ENCODE assay signal across 21 cellular contexts in genomic region chr5:34591723-34592122, GRCh38.
DNase-seq lines count a peak whose midpoint lies in the region; ATAC-seq and TF ChIP-seq lines count a peak whose summit lies in the region.
"Had no signal": no experiment of that assay in that cellular context is flagged by ENCODE, and none has a peak within 500 bp of the region (broad histone marks: within the 10 kb centered on the region; RNA-seq: fewer than 3 reads in every experiment).

No MANE protein-coding gene starts in this region.

- no peaks in the 10 kb centered on the region for H4K20me1 ChIP-seq in osteoblast (ENCODE audit: insufficient read depth, low read length)

- H2AFZ ChIP-seq in osteoblast (ENCODE audit: low read length): peak overlapping the region; percentile 35
- H2AFZ ChIP-seq: GM23248 had no signal

- H3K9me3 ChIP-seq in osteoblast (ENCODE audit: low read depth, low read length): no peaks in the 10 kb centered on the region
- H3K9me3 ChIP-seq: Caco-2 had no signal

- H3K4me3 ChIP-seq in choroid plexus epithelial cell (ENCODE audit: low read depth, low read length): no peak overlapping the region
- H3K4me3 ChIP-seq in osteoblast (ENCODE audit: insufficient read depth, low read length): no peak overlapping the region
- H3K4me3 ChIP-seq: GM23248 had no signal

- no peak for TF ChIP-seq CTCF in choroid plexus epithelial cell (conservative IDR thresholded peaks at IDR 0.05; ENCODE audit: low read depth, low read length)
- TF ChIP-seq CTCF in osteoblast (IDR thresholded peaks at IDR 0.05; ENCODE audit: extremely low read depth, low read depth, low read length): no peak

- no peak overlapping the region for H3K27ac ChIP-seq in osteoblast (ENCODE audit: low read depth, low read length)
- H3K27ac ChIP-seq: GM23248 had no signal

- H3K4me2 ChIP-seq in osteoblast (ENCODE audit: insufficient read depth, low read length): no peak overlapping the region

- no peaks in the 10 kb centered on the region for H3K79me2 ChIP-seq in osteoblast (ENCODE audit: insufficient read depth, low read length)

- no peaks in the 10 kb centered on the region for H3K36me3 ChIP-seq in osteoblast (ENCODE audit: insufficient read depth, low read length)

- DNase-seq in AG08395 (ENCODE audit: low spot score) (peak; percentile 19), NCI-H446 treated with DMSO at 0.1 percent for 48 hours (lab: John Stamatoyannopoulos, UW) (peak; percentile 67), choroid plexus epithelial cell (ENCODE audit: low read depth) (peak; percentile 51), osteoblast (ENCODE audit: insufficient read length, low spot score, missing footprints) (no peak), OCI-M2 (lab: John Stamatoyannopoulos, UW; ENCODE audit: unreplicated experiment) (no peak)
- no peak for DNase-seq in NK-92 treated with Interleukin-12 subunit alpha and Interleukin-12 subunit beta, amount 100 ng/mL, for 24 hours (lab: John Stamatoyannopoulos, UW)
- DNase-seq: Caco-2; CD4-positive, alpha-beta memory T cell; DMS153; GM23248; H9; HFFc6; KBM-7; NCI-H1092; NCI-H146; NCI-H2029; NCI-H2227 treated with DMSO at 0.1 percent for 48 hours; NCI-H774; PC-3; Right ventricle myocardium superior had no signal

- no peaks in the 10 kb centered on the region for H3K27me3 ChIP-seq in osteoblast (ENCODE audit: insufficient read depth, low read length)

- no peak for ATAC-seq in HG02852 (IDR thresholded peaks at IDR 0.05; ENCODE audit: unreplicated experiment)
- ATAC-seq: PC-3 had no signal

- H3K4me1 ChIP-seq in osteoblast (ENCODE audit: insufficient read depth, low read length): peaks cover 15% of the 10 kb centered on the region

Comparison
In these comparisons a context has a peak if more than half of its experiments do, and no peak if none do; other contexts are left out.
1. DNase-seq: peak in AG08395 (single experiment), NCI-H446 treated with DMSO at 0.1 percent for 48 hours (single experiment) and choroid plexus epithelial cell (single experiment); none in osteoblast (single experiment), NK-92 treated with Interleukin-12 subunit alpha and Interleukin-12 subunit beta, amount 100 ng/mL, for 24 hours (single experiment) and OCI-M2 (single experiment).